18 cellular contexts compared by ENCODE assay signal in genomic region chr5:173383711-173384110, GRCh38.
"Had no signal": no experiment of that assay in that cellular context is flagged by ENCODE, and none has a peak within 500 bp of the region (broad histone marks: within the 10 kb centered on the region; RNA-seq: fewer than 3 reads in every experiment).

No MANE protein-coding gene starts in this region.

- ATAC-seq: activated CD4-positive, CD25-positive, alpha-beta regulatory T cell treated with anti-CD3 and anti-CD28 coated beads, Interleukin-2, amount 50 U/mL, for 24 hours; activated naive CD8-positive, alpha-beta T cell treated with anti-CD3 and anti-CD28 coated beads, Interleukin-2, amount 50 U/mL, for 24 hours; activated T-helper 17 cell treated with anti-CD3 and anti-CD28 coated beads, Interleukin-2, amount 50 U/mL, for 72 hours; gastrocnemius medialis; left lobe of liver; sciatic nerve; stimulated activated naive CD8-positive, alpha-beta T cell treated with anti-CD3 and anti-CD28 coated beads, Interleukin-15, amount 100 ng/mL, for 72 hours had no signal

- H3K9me3 Mint-ChIP-seq: activated naive CD8-positive, alpha-beta T cell treated with anti-CD3 and anti-CD28 coated beads, Interleukin-2, amount 50 U/mL, for 24 hours; activated T-helper 17 cell treated with anti-CD3 and anti-CD28 coated beads, Interleukin-2, amount 50 U/mL, for 72 hours; neural crest cell had no signal

- DNase-seq: activated naive CD4-positive, alpha-beta T cell treated with Interleukin-2 at 50 U/mL for 16 hours; activated naive CD8-positive, alpha-beta T cell treated with anti-CD3 and anti-CD28 coated beads, Interleukin-2, amount 50 U/mL, for 24 hours; activated T-cell treated with anti-CD3 and anti-CD28 coated beads for 4 hours; brain microvascular endothelial cell; effector CD8-positive, alpha-beta T cell; gastrocnemius medialis; midbrain; stimulated activated CD4-positive, alpha-beta T cell treated with anti-CD3 and anti-CD28 coated beads, Interleukin-1b, Interleukin-23, amount 100 ng/mL, for 48 hours; stimulated activated naive CD8-positive, alpha-beta T cell treated with anti-CD3 and anti-CD28 coated beads, Interleukin-15, amount 100 ng/mL, for 72 hours; testis; upper lobe of left lung had no signal

- H3K27me3 Mint-ChIP-seq: activated naive CD8-positive, alpha-beta T cell treated with anti-CD3 and anti-CD28 coated beads, Interleukin-2, amount 50 U/mL, for 24 hours had no signal

- H3K27ac ChIP-seq: brain microvascular endothelial cell, gastrocnemius medialis, testis, upper lobe of left lung had no signal

- H3K9me3 ChIP-seq: gastrocnemius medialis, testis, upper lobe of left lung had no signal

- H3K4me1 ChIP-seq: gastrocnemius medialis, testis, upper lobe of left lung had no signal

- H3K36me3 ChIP-seq: brain microvascular endothelial cell, gastrocnemius medialis, upper lobe of left lung had no signal

- H3K27ac Mint-ChIP-seq: activated naive CD8-positive, alpha-beta T cell treated with anti-CD3 and anti-CD28 coated beads, Interleukin-2, amount 50 U/mL, for 24 hours; activated T-helper 17 cell treated with anti-CD3 and anti-CD28 coated beads, Interleukin-2, amount 50 U/mL, for 72 hours had no signal

- H3K4me3 ChIP-seq: gastrocnemius medialis, testis, upper lobe of left lung had no signal

- H3K4me1 Mint-ChIP-seq: activated naive CD8-positive, alpha-beta T cell treated with anti-CD3 and anti-CD28 coated beads, Interleukin-2, amount 50 U/mL, for 24 hours; activated T-helper 17 cell treated with anti-CD3 and anti-CD28 coated beads, Interleukin-2, amount 50 U/mL, for 72 hours; central memory CD8-positive, alpha-beta T cell; neural crest cell; stimulated activated naive CD8-positive, alpha-beta T cell treated with anti-CD3 and anti-CD28 coated beads, Interleukin-15, amount 100 ng/mL, for 72 hours had no signal

- FAIRE-seq: islet of Langerhans had no signal

- H3K27me3 ChIP-seq: brain microvascular endothelial cell, gastrocnemius medialis, testis, upper lobe of left lung had no signal

- H3K4me3 Mint-ChIP-seq: activated naive CD8-positive, alpha-beta T cell treated with anti-CD3 and anti-CD28 coated beads, Interleukin-2, amount 50 U/mL, for 24 hours; activated T-helper 17 cell treated with anti-CD3 and anti-CD28 coated beads, Interleukin-2, amount 50 U/mL, for 72 hours; central memory CD8-positive, alpha-beta T cell; neural crest cell; stimulated activated naive CD8-positive, alpha-beta T cell treated with anti-CD3 and anti-CD28 coated beads, Interleukin-15, amount 100 ng/mL, for 72 hours had no signal
